In the genomic region with DNA sequence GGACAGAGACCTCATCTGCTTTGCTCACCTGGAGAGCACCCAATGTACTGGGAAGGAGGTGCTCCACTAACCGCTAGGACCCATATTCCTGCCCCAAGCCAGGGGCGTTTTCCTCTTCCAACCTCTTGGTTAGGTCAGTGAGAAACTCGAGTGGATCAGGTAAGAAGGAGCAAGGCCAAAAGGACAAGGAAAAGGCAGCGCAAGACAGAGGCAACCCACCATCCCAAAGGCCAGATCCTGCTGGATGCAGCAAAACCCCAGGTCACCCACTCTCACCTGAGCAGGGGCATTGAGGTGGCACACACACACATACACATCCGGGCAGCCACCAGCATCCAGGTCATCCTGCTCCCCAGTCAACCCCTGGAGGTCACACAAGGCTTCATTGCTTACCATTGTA, we compare ENCODE assay signal across 25 cellular contexts.
DNase-seq lines count a peak whose midpoint lies in the region; ATAC-seq and TF ChIP-seq lines count a peak whose summit lies in the region.
"Had no signal": no experiment of that assay in that cellular context is flagged by ENCODE, and none has a peak within 500 bp of the region (broad histone marks: within the 10 kb centered on the region; RNA-seq: fewer than 3 reads in every experiment).

No MANE protein-coding gene starts in this region.

- H3K4me1 ChIP-seq in PC-3 (ENCODE audit: insufficient read depth, low read length): no peaks in the 10 kb centered on the region

- no peaks in the 10 kb centered on the region for H3K9me2 ChIP-seq in PC-3 (replicated peaks; ENCODE audit: low read length)

- intact Hi-C loops in PC-3 (cut with micrococcal nuclease): no loop called here

- peak overlapping the region; percentile 28; the same call in 1 of the 2 replicates for H3K4me3 ChIP-seq in PC-3 (ENCODE audit: low read length)
- H3K4me3 ChIP-seq: GM12878, neural progenitor cell, thoracic aorta had no signal

- BruUV-seq in PC-3 (replicated peaks; lab: Mats Ljungman, UMichigan): no TSS peak

- no peak overlapping the region for H3K27ac Mint-ChIP-seq in type B pancreatic cell
- H3K27ac Mint-ChIP-seq: activated T-helper 1 cell treated with anti-CD3 and anti-CD28 coated beads, Interleukin-12 subunit alpha, Interleukin-12 subunit beta, Interleukin-2, Interleukin-4 antibody, amounts not matched to agents 30 ng/mL and 10 ng/mL and 1 ng/mL, durations not matched to agents 14 hours and 24 hours and 36 hours; B cell; dendritic cell treated with granulocyte-macrophage colony-stimulating factor and Interleukin-4, amounts not matched to agents 40 ng/mL and 50 ng/mL, for 4 days; HFFc6; immature natural killer cell; neural progenitor cell; stimulated activated naive B cell treated with anti-CD40 and anti-IgM and Interleukin-4, amounts not matched to agents 10 μg/mL and 1 μg/mL and 100 μg/mL, for 72 hours had no signal

- ATAC-seq in PC-3 (no peak), GM21423 (IDR thresholded peaks at IDR 0.05; ENCODE audit: unreplicated experiment) (no peak)

- no peak overlapping the region for H3K27ac ChIP-seq in PC-3 (ENCODE audit: low read length)
- H3K27ac ChIP-seq in layer of hippocampus (ENCODE audit: low read depth, low read length): peak overlapping the region; percentile 91
- H3K27ac ChIP-seq: neural progenitor cell, thoracic aorta had no signal

- H3K36me3 Mint-ChIP-seq in type B pancreatic cell: no peaks in the 10 kb centered on the region
- H3K36me3 Mint-ChIP-seq: CD8-positive, alpha-beta memory T cell; immature natural killer cell; neural progenitor cell; stimulated activated naive B cell treated with anti-CD40 and anti-IgM and Interleukin-4, amounts not matched to agents 10 μg/mL and 1 μg/mL and 100 μg/mL, for 72 hours had no signal

- H3K4me3 Mint-ChIP-seq in type B pancreatic cell: no peak overlapping the region
- H3K4me3 Mint-ChIP-seq: activated T-helper 1 cell treated with anti-CD3 and anti-CD28 coated beads, Interleukin-12 subunit alpha, Interleukin-12 subunit beta, Interleukin-2, Interleukin-4 antibody, amounts not matched to agents 30 ng/mL and 10 ng/mL and 1 ng/mL, durations not matched to agents 14 hours and 24 hours and 36 hours; B cell; CD8-positive, alpha-beta memory T cell; dendritic cell treated with granulocyte-macrophage colony-stimulating factor and Interleukin-4, amounts not matched to agents 40 ng/mL and 50 ng/mL, for 4 days; HFFc6; immature natural killer cell; neural progenitor cell; stimulated activated naive B cell treated with anti-CD40 and anti-IgM and Interleukin-4, amounts not matched to agents 10 μg/mL and 1 μg/mL and 100 μg/mL, for 72 hours had no signal

- peaks cover 39% of the 10 kb centered on the region for H3K27me3 Mint-ChIP-seq in type B pancreatic cell

- no peaks in the 10 kb centered on the region for H3K27me3 ChIP-seq in PC-3 (ENCODE audit: low read length)
- no peaks in the 10 kb centered on the region for H3K27me3 ChIP-seq in layer of hippocampus (ENCODE audit: control insufficient read depth, insufficient read depth, low read length)

- peak; percentile 42 for DNase-seq in activated CD8-positive, alpha-beta memory T cell treated with anti-CD3 and anti-CD28 coated beads for 24 hours
- DNase-seq in activated CD8-positive, alpha-beta memory T cell treated with anti-CD3 and anti-CD28 coated beads, Interleukin-2, amount 50 U/mL, for 4 hours: no peak
- DNase-seq in PC-3: no peak
- peak; percentile 42 for DNase-seq in type B pancreatic cell (ENCODE audit: extremely low spot score, unreplicated experiment)
- DNase-seq in stimulated activated CD8-positive, alpha-beta memory T cell treated with anti-CD3 and anti-CD28 coated beads, Interleukin-4, amount 100 ng/mL, for 48 hours: no peak
- DNase-seq in AG08396 (ENCODE audit: low spot score): no peak
- DNase-seq: activated naive CD4-positive, alpha-beta T cell treated with anti-CD3 and anti-CD28 coated beads, Interleukin-2, amount 50 U/mL, for 16 hours; amniotic stem cell; CD8-positive, alpha-beta memory T cell; DMS 273 treated with DMSO at 0.1 percent for 48 hours; EL; HFFc6; immature natural killer cell; NCI-H748 treated with DMSO at 0.1 percent for 48 hours; Right ventricle myocardium superior; stimulated activated CD4-positive, alpha-beta T cell treated with anti-CD3 and anti-CD28 coated beads, Interleukin-4, amount 100 ng/mL, for 24 hours had no signal

- no peaks in the 10 kb centered on the region for H4K20me1 ChIP-seq in PC-3 (ENCODE audit: low read length)

- POLR2A ChIA-PET in PC-3 (lab: Charles Lee; ENCODE audit: unreplicated experiment): no interaction called here

- peaks cover 23% of the 10 kb centered on the region for H3K4me1 Mint-ChIP-seq in type B pancreatic cell (ENCODE audit: unreplicated experiment)
- H3K4me1 Mint-ChIP-seq: B cell; immature natural killer cell; stimulated activated naive B cell treated with anti-CD40 and anti-IgM and Interleukin-4, amounts not matched to agents 10 μg/mL and 1 μg/mL and 100 μg/mL, for 72 hours had no signal

- H3F3A ChIP-seq in PC-3 (ENCODE audit: low read length, unreplicated experiment): no peaks in the 10 kb centered on the region

- H3K9me3 Mint-ChIP-seq in type B pancreatic cell: peaks cover 5% of the 10 kb centered on the region
- H3K9me3 Mint-ChIP-seq: activated T-helper 1 cell treated with anti-CD3 and anti-CD28 coated beads, Interleukin-12 subunit alpha, Interleukin-12 subunit beta, Interleukin-2, Interleukin-4 antibody, amounts not matched to agents 30 ng/mL and 10 ng/mL and 1 ng/mL, durations not matched to agents 14 hours and 24 hours and 36 hours; CD8-positive, alpha-beta memory T cell; dendritic cell treated with granulocyte-macrophage colony-stimulating factor and Interleukin-4, amounts not matched to agents 40 ng/mL and 50 ng/mL, for 4 days; immature natural killer cell; neural progenitor cell had no signal

- no peak overlapping the region for H2AFZ ChIP-seq in PC-3 (ENCODE audit: low read length)

- TF ChIP-seq CTCF in PC-3 (conservative IDR thresholded peaks at IDR 0.05; ENCODE audit: low read depth, low read length) (no peak), type B pancreatic cell (conservative IDR thresholded peaks at IDR 0.05) (no peak)

- H3K4me2 ChIP-seq in PC-3 (ENCODE audit: low read length): peak overlapping the region; percentile 59

- no peaks in the 10 kb centered on the region for H3K79me2 ChIP-seq in PC-3 (ENCODE audit: low read length)

- no peaks in the 10 kb centered on the region for H3K9me3 ChIP-seq in PC-3 (ENCODE audit: low read length)
- H3K9me3 ChIP-seq: thoracic aorta had no signal

- no peak overlapping the region for H3K9ac ChIP-seq in PC-3 (ENCODE audit: low read length)
- H3K9ac ChIP-seq: neural progenitor cell had no signal

- no peaks in the 10 kb centered on the region for H3K36me3 ChIP-seq in PC-3 (ENCODE audit: low read depth, low read length)
- H3K36me3 ChIP-seq: neural progenitor cell, thoracic aorta had no signal

- CTCF ChIA-PET in PC-3 (lab: Charles Lee): no interaction called here

Comparison
In these comparisons a context has a peak if more than half of its experiments do, and no peak if none do; other contexts are left out.
1. DNase-seq: peak in activated CD8-positive, alpha-beta memory T cell treated with anti-CD3 and anti-CD28 coated beads for 24 hours (single experiment) and type B pancreatic cell (single experiment); none in activated CD8-positive, alpha-beta memory T cell treated with anti-CD3 and anti-CD28 coated beads, Interleukin-2, amount 50 U/mL, for 4 hours (single experiment), PC-3 (single experiment), stimulated activated CD8-positive, alpha-beta memory T cell treated with anti-CD3 and anti-CD28 coated beads, Interleukin-4, amount 100 ng/mL, for 48 hours (single experiment) and AG08396 (single experiment).